In genomic region chr12:93122569-93123091, GRCh38 we compare ENCODE assay signal across 16 cellular contexts.
DNase-seq lines count a peak whose midpoint lies in the region; ATAC-seq and TF ChIP-seq lines count a peak whose summit lies in the region.
"Had no signal": no experiment of that assay in that cellular context is flagged by ENCODE, and none has a peak within 500 bp of the region (broad histone marks: within the 10 kb centered on the region; RNA-seq: fewer than 3 reads in every experiment).

No MANE protein-coding gene starts in this region.

- no peaks in the 10 kb centered on the region for H3K79me1 ChIP-seq in trophoblast cell (ENCODE audit: low read length)

- H4K91ac ChIP-seq in trophoblast cell (ENCODE audit: low read depth, low read length), result no peak overlapping the region

- no peak overlapping the region for H2BK5ac ChIP-seq in trophoblast cell (ENCODE audit: low read depth, low read length, poor library complexity)

- no peak overlapping the region for H2AK5ac ChIP-seq in trophoblast cell (ENCODE audit: low read length)

- no peak overlapping the region for H3K14ac ChIP-seq in trophoblast cell (ENCODE audit: low read length)

- WGBS in GM23248 (ENCODE audit: low coverage in 1 of 2, low lambda C conversion rate in 2 of 2, missing lambda C conversion rate in 2 of 2), 2 experiments, result 77 to 87% methylated on average over 5 of the region's 5 CpGs
- WGBS in trophoblast cell (ENCODE audit: extremely low coverage, insufficient coverage, insufficient read length), result no CpG with 5 or more reads among the region's 5 CpGs

- H3K79me2 ChIP-seq in GM23248 (ENCODE audit: insufficient read depth), result no peaks in the 10 kb centered on the region
- no peaks in the 10 kb centered on the region for H3K79me2 ChIP-seq in trophoblast cell (ENCODE audit: control insufficient read depth, insufficient read depth, low read length, poor library complexity)

- H3K27me3 ChIP-seq in GM23248 (replicated peaks; ENCODE audit: insufficient read depth) (no peaks in the 10 kb centered on the region), kidney epithelial cell (ENCODE audit: control insufficient read depth, insufficient read depth, low read length) (no peaks in the 10 kb centered on the region), trophoblast cell (ENCODE audit: insufficient read depth, low read length) (no peaks in the 10 kb centered on the region)
- H3K27me3 ChIP-seq: BE2C had no signal

- H3K4me2 ChIP-seq in GM23248 (ENCODE audit: unreplicated experiment) (peak overlapping the region; percentile 15), trophoblast cell (ENCODE audit: low read length) (no peak overlapping the region)

- peaks cover 3% of the 10 kb centered on the region for H3K27me3 Mint-ChIP-seq in brain
- H3K27me3 Mint-ChIP-seq in effector memory CD8-positive, alpha-beta T cell, result peaks cover 9 to 24% of the 10 kb centered on the region in 2 donors

- H4K8ac ChIP-seq in trophoblast cell (ENCODE audit: low read depth, low read length), result no peak overlapping the region

- H3K4me3 ChIP-seq in GM23248, result no peak overlapping the region
- no peak overlapping the region for H3K4me3 ChIP-seq in kidney epithelial cell (ENCODE audit: low read depth, low read length)
- H3K4me3 ChIP-seq in trophoblast cell (ENCODE audit: low read depth, low read length), result no peak overlapping the region

- H2AFZ ChIP-seq in GM23248, result no peak overlapping the region
- no peak overlapping the region for H2AFZ ChIP-seq in trophoblast cell (ENCODE audit: insufficient read depth, low read length, poor library complexity)

- H3K4me1 Mint-ChIP-seq in brain, result peaks cover 30% of the 10 kb centered on the region
- no peaks in the 10 kb centered on the region for H3K4me1 Mint-ChIP-seq in effector memory CD8-positive, alpha-beta T cell (ENCODE audit: low read depth in 2 of 2)

- H3K9me2 ChIP-seq in GM23248 (ENCODE audit: insufficient read depth), result no peaks in the 10 kb centered on the region

- H3K4ac ChIP-seq in trophoblast cell (ENCODE audit: low read depth, low read length), result no peak overlapping the region

- H3K27ac ChIP-seq in GM23248, result no peak overlapping the region; the same call in 1 of the 2 replicates
- peak overlapping the region; percentile 24 for H3K27ac ChIP-seq in trophoblast cell (ENCODE audit: low read depth, low read length)

- H3K9ac ChIP-seq in GM23248, result no peak overlapping the region
- H3K9ac ChIP-seq in trophoblast cell (ENCODE audit: low read length), result no peak overlapping the region

- ATAC-seq in effector memory CD8-positive, alpha-beta T cell (replicated peaks), result no peak
- ATAC-seq: activated CD8-positive, alpha-beta T cell treated with anti-CD3 and anti-CD28 coated beads, Interleukin-2, amount 10 ng/mL, durations not matched to agents 7 days and 5 days; Panc1 had no signal

- H3F3A ChIP-seq in GM23248 (ENCODE audit: insufficient read depth), result peaks cover 14% of the 10 kb centered on the region; the same call in 1 of the 2 replicates

- DNase-seq in GM23248, result no peak
- peak; percentile 44 for DNase-seq in kidney epithelial cell (ENCODE audit: low read depth)
- peak; percentile 54 to 82 for DNase-seq in trophoblast cell
- no peak for DNase-seq in SHP77 (lab: John Stamatoyannopoulos, UW)
- no peak for DNase-seq in activated CD4-positive, alpha-beta T cell treated with anti-CD3 and anti-CD28 coated beads for 4 hours
- DNase-seq in effector memory CD8-positive, alpha-beta T cell, result no peak
- DNase-seq in activated T-cell treated with anti-CD3 and anti-CD28 coated beads, Interleukin-2, amount 50 U/mL, for 1 hour, result no peak
- DNase-seq: activated CD8-positive, alpha-beta T cell treated with anti-CD3 and anti-CD28 coated beads, Interleukin-2, amount 10 ng/mL, durations not matched to agents 7 days and 5 days; activated naive CD4-positive, alpha-beta T cell; BE2C; Kasumi-1; NCI-H2107; nucleus accumbens; T-helper 9 cell had no signal

- H3K9me3 ChIP-seq in GM23248 (ENCODE audit: low read depth) (no peaks in the 10 kb centered on the region), trophoblast cell (ENCODE audit: insufficient read depth, low read depth, low read length) (no peaks in the 10 kb centered on the region)
- H3K9me3 ChIP-seq: BE2C had no signal

- no peaks in the 10 kb centered on the region for H3K36me3 ChIP-seq in GM23248 (ENCODE audit: low read depth)
- H3K36me3 ChIP-seq in kidney epithelial cell (ENCODE audit: control insufficient read depth, insufficient read depth, low read length), result no peaks in the 10 kb centered on the region
- H3K36me3 ChIP-seq in trophoblast cell (ENCODE audit: control insufficient read depth in 1 of 2, insufficient read depth in 2 of 2, low read length in 2 of 2), result no peaks in the 10 kb centered on the region
- H3K36me3 ChIP-seq: BE2C had no signal

- peak overlapping the region in 3 of 5 experiments; percentile 3 to 79 (median 50) for H3K27ac Mint-ChIP-seq in brain
- H3K27ac Mint-ChIP-seq in effector memory CD8-positive, alpha-beta T cell, result no peak overlapping the region
- H3K27ac Mint-ChIP-seq: activated CD8-positive, alpha-beta T cell treated with anti-CD3 and anti-CD28 coated beads, Interleukin-2, amount 10 ng/mL, durations not matched to agents 7 days and 5 days had no signal

- in situ Hi-C loops in GM23248 (cut with MboI), result no loop called here

- H2BK12ac ChIP-seq in trophoblast cell (ENCODE audit: low read length), result no peak overlapping the region

- H3K4me1 ChIP-seq in GM23248 (ENCODE audit: insufficient read depth) (peaks cover 15% of the 10 kb centered on the region), trophoblast cell (ENCODE audit: control insufficient read depth in 1 of 2, insufficient read depth in 2 of 2, low read length in 2 of 2) (peaks cover 5% of the 10 kb centered on the region in 2 experiments)
- H3K4me1 ChIP-seq: BE2C had no signal

- no peaks in the 10 kb centered on the region for H4K20me1 ChIP-seq in GM23248 (ENCODE audit: insufficient read depth)

- TF ChIP-seq CTCF in brain (conservative IDR thresholded peaks at IDR 0.05) (no peak), kidney epithelial cell (IDR thresholded peaks at IDR 0.05; ENCODE audit: insufficient read depth, low read length, poor library complexity, severe bottlenecking) (no peak)

- H4K12ac ChIP-seq in trophoblast cell (ENCODE audit: low read depth, low read length), result no peak overlapping the region

- no peak overlapping the region for H3K18ac ChIP-seq in trophoblast cell (ENCODE audit: low read length)

- H3K23ac ChIP-seq in trophoblast cell (ENCODE audit: low read length), result no peak overlapping the region

- no peaks in the 10 kb centered on the region for H3K9me3 Mint-ChIP-seq in brain
- no peaks in the 10 kb centered on the region for H3K9me3 Mint-ChIP-seq in effector memory CD8-positive, alpha-beta T cell

- H2BK120ac ChIP-seq in trophoblast cell (ENCODE audit: insufficient read depth, low read length, poor library complexity), result no peak overlapping the region

- H3K36me3 Mint-ChIP-seq in brain, result no peaks in the 10 kb centered on the region
- peaks cover 2% of the 10 kb centered on the region for H3K36me3 Mint-ChIP-seq in effector memory CD8-positive, alpha-beta T cell (ENCODE audit: insufficient read depth)

- H3K4me3 Mint-ChIP-seq in brain, result no peak overlapping the region
- no peak overlapping the region for H3K4me3 Mint-ChIP-seq in effector memory CD8-positive, alpha-beta T cell
- H3K4me3 Mint-ChIP-seq: activated CD8-positive, alpha-beta T cell treated with anti-CD3 and anti-CD28 coated beads, Interleukin-2, amount 10 ng/mL, durations not matched to agents 7 days and 5 days had no signal

Comparison
In these comparisons a context has a peak if more than half of its experiments do, and no peak if none do; other contexts are left out.
1. DNase-seq: peak in kidney epithelial cell (single experiment) and trophoblast cell (2 of 2); none in GM23248 (single experiment), SHP77 (0 of 2), activated CD4-positive, alpha-beta T cell treated with anti-CD3 and anti-CD28 coated beads for 4 hours (0 of 2), effector memory CD8-positive, alpha-beta T cell (0 of 3) and activated T-cell treated with anti-CD3 and anti-CD28 coated beads, Interleukin-2, amount 50 U/mL, for 1 hour (single experiment).
2. H3K27ac Mint-ChIP-seq: peak in brain (3 of 5); none in effector memory CD8-positive, alpha-beta T cell (0 of 2).